Comparison of ENCODE assay signal across 19 cellular contexts in the genomic region with DNA sequence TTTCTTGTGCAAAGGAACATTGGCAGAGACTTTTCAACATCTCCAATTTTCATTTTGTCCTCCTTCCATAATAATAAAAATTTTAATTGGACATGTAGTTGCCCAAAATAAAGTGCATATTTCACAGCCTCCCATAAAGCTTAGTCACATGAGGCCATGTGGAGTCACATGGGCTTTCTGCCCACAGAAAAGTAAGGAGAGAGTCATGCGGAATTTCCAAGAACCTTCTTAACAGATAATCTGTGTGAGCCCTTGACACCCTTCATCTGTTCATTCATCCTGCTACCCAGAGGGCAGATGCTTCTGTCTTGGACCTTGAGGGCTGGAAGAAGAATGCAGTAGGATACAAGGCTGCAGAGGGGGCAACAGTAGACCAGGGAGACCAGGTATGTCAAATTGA.
A peak's percentile ranks its signal among the peaks of the same experiment; 100 is the strongest.
DNase-seq lines count a peak whose midpoint lies in the region; ATAC-seq, FAIRE-seq and TF ChIP-seq lines count a peak whose summit lies in the region.
"Had no signal": no experiment of that assay in that cellular context is flagged by ENCODE, and none has a peak within 500 bp of the region (broad histone marks: within the 10 kb centered on the region; RNA-seq: fewer than 3 reads in every experiment).

No MANE protein-coding gene starts in this region.

- peak; percentile 27 for DNase-seq in EH (ENCODE audit: low read depth)
- peak; percentile 44 for DNase-seq in HCEC 1CT
- peak in 3 of 4 experiments; percentile 9 to 66 (median 13) for DNase-seq in K562 (ENCODE audit: extremely low read depth in 1 of 4, low spot score in 3 of 4)
- peak; percentile 58 for DNase-seq in foreskin melanocyte
- no peak for DNase-seq in COLO668 (lab: John Stamatoyannopoulos, UW; ENCODE audit: unreplicated experiment)
- DNase-seq in NCI-H748 (lab: John Stamatoyannopoulos, UW; ENCODE audit: unreplicated experiment), result no peak
- DNase-seq in NCI-H128 (lab: John Stamatoyannopoulos, UW; ENCODE audit: unreplicated experiment), result no peak
- DNase-seq: BE2C; Caco-2; CD4-positive, alpha-beta memory T cell; DMS53; H7; KG1 had no signal

- H3K4me2 ChIP-seq in K562 (ENCODE audit: insufficient read depth, low read length), result no peak overlapping the region
- H3K4me2 ChIP-seq: GM23338 had no signal

- H3K79me2 ChIP-seq in K562 (ENCODE audit: control insufficient read depth, insufficient read depth, low read length), result no peaks in the 10 kb centered on the region

- H3K9me3 ChIP-seq in K562 (replicated peaks; ENCODE audit: control insufficient read depth, insufficient read depth, low read depth, low read length), result peaks cover 3% of the 10 kb centered on the region
- H3K9me3 ChIP-seq: BE2C had no signal

- 0% methylated on average over 1 of the region's 1 CpG for WGBS in K562 (ENCODE audit: insufficient coverage, low coverage, missing lambda C conversion rate)

- POLR2A ChIA-PET in K562 (lab: Yijun Ruan, JAX), result no interaction called here

- in situ Hi-C loops in K562 (cut with MboI), result no loop called here

- peak; percentile 65 for FAIRE-seq in K562 (lab: Jason Lieb, UNC)
- FAIRE-seq: A204.1, GM12878, GM18507 had no signal

- no peak for TF ChIP-seq RAD21 in K562 (CRISPR knock-in tag; conservative IDR thresholded peaks at IDR 0.05 in 1 of 2, IDR thresholded peaks at IDR 0.05 in 1 of 2)

- no peak overlapping the region for H3K9ac ChIP-seq in K562 (ENCODE audit: insufficient read depth in 1 of 2, low read depth in 2 of 2, low read length in 2 of 2)

- no peak overlapping the region for H3K4me3 ChIP-seq in K562
- H3K4me3 ChIP-seq: GM12878, GM23338 had no signal

- TF ChIP-seq POLR2A in K562 (conservative IDR thresholded peaks at IDR 0.05), result no peak

- H3K36me3 ChIP-seq in K562 (ENCODE audit: control insufficient read depth, insufficient read depth, low read length), result no peaks in the 10 kb centered on the region
- H3K36me3 ChIP-seq: BE2C had no signal

- ATAC-seq in K562, result no peak; the same call in 2 of the 3 replicates
- ATAC-seq: GM12878, GM23338 had no signal

- no peak for TF ChIP-seq CTCF in K562 (IDR thresholded peaks at IDR 0.05 in 2 of 3, conservative IDR thresholded peaks at IDR 0.05 in 1 of 3; ENCODE audit: insufficient read depth in 2 of 3, low read depth in 1 of 3, low read length in 3 of 3)

- peaks cover 15 to 26% of the 10 kb centered on the region in 2 experiments; a peak in 4 of 5 replicates for H3K4me1 ChIP-seq in K562 (replicated peaks in 1 of 2; ENCODE audit: control insufficient read depth in 2 of 2, insufficient read depth in 2 of 2, low read length in 2 of 2)
- H3K4me1 ChIP-seq: BE2C, Caco-2 had no signal

- TF ChIP-seq EP300 in K562 (IDR thresholded peaks at IDR 0.05; ENCODE audit: low read length), result no peak

- H3K27me3 ChIP-seq in K562 (ENCODE audit: control insufficient read depth in 2 of 2, insufficient read depth in 2 of 2, low read length in 2 of 2), result no peaks in the 10 kb centered on the region
- H3K27me3 ChIP-seq: BE2C had no signal

- no TSS peak for BruUV-seq in K562 (replicated peaks; lab: Mats Ljungman, UMichigan)

- H3K9me1 ChIP-seq in K562 (ENCODE audit: control insufficient read depth, insufficient read depth, low read length), result no peaks in the 10 kb centered on the region

- H2AFZ ChIP-seq in K562 (ENCODE audit: low read depth, low read length), result peak overlapping the region; percentile 14
- H2AFZ ChIP-seq: GM23338 had no signal

- H3K27ac ChIP-seq in K562 (ENCODE audit: extremely low read depth, low read depth, low read length), result 0 out of 3 replicates have a peak overlapping the region, but pooled peaks have one; percentile 41
- H3K27ac ChIP-seq: C4-2B, HL-60 had no signal

- CTCF ChIA-PET in K562 (lab: Yijun Ruan, JAX; ENCODE audit: low intra/inter-chr PET ratio), result interaction anchor here (0.7 kb wide), 1 partner anchor 24 kb away, joined by 3 read pairs; no protein-coding TSS in a partner anchor

- no peaks in the 10 kb centered on the region for H4K20me1 ChIP-seq in K562 (replicated peaks; ENCODE audit: control insufficient read depth, insufficient read depth, low read length)

- intact Hi-C loops in K562 (cut with micrococcal nuclease), result loop anchor here (10.0 kb wide), 1 partner anchor 56 kb away; no protein-coding TSS in a partner anchor

TF ChIP-seq in K562, 482 proteins besides CTCF, POLR2A, EP300 and RAD21 (continues in another document):
- TF ChIP-seq PHF8 (IDR thresholded peaks at IDR 0.05; ENCODE audit: borderline replicate concordance, low read length), result no peak
- TF ChIP-seq ELF1 (tag; IDR thresholded peaks at IDR 0.05), result no peak
- TF ChIP-seq HLTF (IDR thresholded peaks at IDR 0.05), result no peak
- TF ChIP-seq ZNF436 (CRISPR knock-in tag; IDR thresholded peaks at IDR 0.05), result no peak
- TF ChIP-seq, protein P1, sequence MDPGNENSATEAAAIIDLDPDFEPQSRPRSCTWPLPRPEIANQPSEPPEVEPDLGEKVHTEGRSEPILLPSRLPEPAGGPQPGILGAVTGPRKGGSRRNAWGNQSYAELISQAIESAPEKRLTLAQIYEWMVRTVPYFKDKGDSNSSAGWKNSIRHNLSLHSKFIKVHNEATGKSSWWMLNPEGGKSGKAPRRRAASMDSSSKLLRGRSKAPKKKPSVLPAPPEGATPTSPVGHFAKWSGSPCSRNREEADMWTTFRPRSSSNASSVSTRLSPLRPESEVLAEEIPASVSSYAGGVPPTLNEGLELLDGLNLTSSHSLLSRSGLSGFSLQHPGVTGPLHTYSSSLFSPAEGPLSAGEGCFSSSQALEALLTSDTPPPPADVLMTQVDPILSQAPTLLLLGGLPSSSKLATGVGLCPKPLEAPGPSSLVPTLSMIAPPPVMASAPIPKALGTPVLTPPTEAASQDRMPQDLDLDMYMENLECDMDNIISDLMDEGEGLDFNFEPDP (CRISPR knock-in tag; IDR thresholded peaks at IDR 0.05), result no peak
- no peak for TF ChIP-seq ZC3H11A (IDR thresholded peaks at IDR 0.05; ENCODE audit: low read depth, low read length)
- TF ChIP-seq SREBF2 (CRISPR knock-in tag; IDR thresholded peaks at IDR 0.05), result no peak
- no peak for TF ChIP-seq ZSCAN32 (CRISPR knock-in tag; IDR thresholded peaks at IDR 0.05)
- TF ChIP-seq NR2C1 (IDR thresholded peaks at IDR 0.05), result no peak
- TF ChIP-seq NR2C1 (tag; IDR thresholded peaks at IDR 0.05), result no peak
- no peak for TF ChIP-seq HOXB6 (CRISPR knock-in tag; IDR thresholded peaks at IDR 0.05; ENCODE audit: borderline replicate concordance)
- no peak for TF ChIP-seq ZNF12 (CRISPR knock-in tag; IDR thresholded peaks at IDR 0.05)
- TF ChIP-seq SMARCA5 (IDR thresholded peaks at IDR 0.05), result no peak
- TF ChIP-seq HDAC2 (IDR thresholded peaks at IDR 0.05), result no peak
- no peak for TF ChIP-seq GTF2F1 (IDR thresholded peaks at IDR 0.05; ENCODE audit: low read depth, low read length)
- no peak for TF ChIP-seq MAFK (IDR thresholded peaks at IDR 0.05; ENCODE audit: low read length)
- peak; percentile 87 for TF ChIP-seq RAD51 (IDR thresholded peaks at IDR 0.05; ENCODE audit: borderline replicate concordance, low read depth)
- no peak for TF ChIP-seq NONO (IDR thresholded peaks at IDR 0.05; ENCODE audit: low read depth in 2 of 2, low read length in 1 of 2)
- no peak for TF ChIP-seq RBM14 (IDR thresholded peaks at IDR 0.05; ENCODE audit: borderline replicate concordance, insufficient read depth, low read depth, low read length)
- no peak for TF ChIP-seq OTX1 (CRISPR knock-in tag; IDR thresholded peaks at IDR 0.05)
- TF ChIP-seq ZZZ3 (IDR thresholded peaks at IDR 0.05), result no peak
- TF ChIP-seq ZNF184 (CRISPR knock-in tag; IDR thresholded peaks at IDR 0.05), result no peak
- TF ChIP-seq SMARCC2 (IDR thresholded peaks at IDR 0.05; ENCODE audit: low read depth), result no peak
- no peak for TF ChIP-seq TRIM24 (IDR thresholded peaks at IDR 0.05)
- TF ChIP-seq MAZ (CRISPR knock-in tag; conservative IDR thresholded peaks at IDR 0.05 in 1 of 2, IDR thresholded peaks at IDR 0.05 in 1 of 2), result no peak
- TF ChIP-seq ZNF445 (CRISPR knock-in tag; IDR thresholded peaks at IDR 0.05; ENCODE audit: low read depth), result no peak
- TF ChIP-seq ZNF282 (CRISPR knock-in tag; IDR thresholded peaks at IDR 0.05), result no peak
- no peak for TF ChIP-seq ZFP36 (IDR thresholded peaks at IDR 0.05; ENCODE audit: low read depth, low read length, partially characterized antibody)
- no peak for TF ChIP-seq RHOXF2B (CRISPR knock-in tag; conservative IDR thresholded peaks at IDR 0.05)
- TF ChIP-seq CTBP1 (IDR thresholded peaks at IDR 0.05; ENCODE audit: borderline replicate concordance), result peak; percentile 31; the same call in 1 of the 2 replicates
- no peak for TF ChIP-seq PTTG1 (tag; IDR thresholded peaks at IDR 0.05; ENCODE audit: low read depth)
- no peak for TF ChIP-seq ZNF696 (CRISPR knock-in tag; conservative IDR thresholded peaks at IDR 0.05)
- no peak for TF ChIP-seq ZNF140 (CRISPR knock-in tag; IDR thresholded peaks at IDR 0.05)
- no peak for TF ChIP-seq NEUROD1 (IDR thresholded peaks at IDR 0.05; ENCODE audit: borderline replicate concordance, low read depth, low read length, partially characterized antibody)
- TF ChIP-seq DMBX1 (CRISPR knock-in tag; IDR thresholded peaks at IDR 0.05; ENCODE audit: borderline replicate concordance), result 0 out of 2 replicates have a peak, but pooled peaks have one; percentile 48
- no peak for TF ChIP-seq NRF1 (conservative IDR thresholded peaks at IDR 0.05 in 1 of 2, IDR thresholded peaks at IDR 0.05 in 1 of 2)
- no peak for TF ChIP-seq ZNF584 (CRISPR knock-in tag; IDR thresholded peaks at IDR 0.05; ENCODE audit: low read depth)
- TF ChIP-seq ZBTB7A (IDR thresholded peaks at IDR 0.05; ENCODE audit: borderline replicate concordance, control insufficient read depth, low read depth, low read length), result no peak

Comparison
In these comparisons a context has a peak if more than half of its experiments do, and no peak if none do; other contexts are left out.
1. DNase-seq: peak in EH (single experiment), HCEC 1CT (single experiment), K562 (3 of 4) and foreskin melanocyte (single experiment); none in COLO668 (single experiment), NCI-H748 (single experiment) and NCI-H128 (single experiment).